In genomic region chr12:64193045-64193444, GRCh38 we compare ENCODE assay signal across 12 cellular contexts. TPM values are rescaled to one million over a fixed set of nuclear protein-coding genes. Genes with fewer than 3 reads are reported as not detected.
DNase-seq lines count a peak whose midpoint lies in the region; ATAC-seq, FAIRE-seq and TF ChIP-seq lines count a peak whose summit lies in the region.
"Had no signal": no experiment of that assay in that cellular context is flagged by ENCODE, and none has a peak within 500 bp of the region (broad histone marks: within the 10 kb centered on the region; RNA-seq: fewer than 3 reads in every experiment).

No MANE protein-coding gene starts in this region.

- H3K27me3 ChIP-seq in sigmoid colon: no peaks in the 10 kb centered on the region
- H3K27me3 ChIP-seq: Peyer's patch, testis had no signal

- DNase-seq in GM12891 (ENCODE audit: insufficient read length, low spot score) (peak; percentile 25), sigmoid colon (no peak), NCI-H187 (lab: John Stamatoyannopoulos, UW) (no peak), COLO668 (lab: John Stamatoyannopoulos, UW; ENCODE audit: unreplicated experiment) (no peak), omental fat pad (ENCODE audit: low spot score) (no peak)
- DNase-seq: NCI-H1930; Peyer's patch; stimulated activated CD4-positive, alpha-beta T cell treated with anti-CD3 and anti-CD28 coated beads, Interleukin-4, amount 100 ng/mL, for 1 hour; testis had no signal

- peaks cover 0 to 16% (median 0%) of the 10 kb centered on the region in 4 donors for H3K36me3 ChIP-seq in sigmoid colon

- no peaks in the 10 kb centered on the region for H3K4me1 ChIP-seq in sigmoid colon
- H3K4me1 ChIP-seq: Peyer's patch, testis had no signal

- intact Hi-C loops in sigmoid colon (cut with DNase I): no loop called here

- TF ChIP-seq POLR2A in GM12891 (IDR thresholded peaks at IDR 0.05; ENCODE audit: low read depth, low read length): no peak
- no peak for TF ChIP-seq POLR2A in sigmoid colon (IDR thresholded peaks at IDR 0.05)

- no peak overlapping the region for H3K27ac ChIP-seq in sigmoid colon
- H3K27ac ChIP-seq: Peyer's patch, testis had no signal

- peak; percentile 66 for FAIRE-seq in GM12891 (lab: Jason Lieb, UNC)

- WGBS in sigmoid colon, 2 donors: 80 to 92% methylated on average over 3 of the region's 3 CpGs

- TF ChIP-seq EP300 in sigmoid colon (IDR thresholded peaks at IDR 0.05): no peak

- no peak for TF ChIP-seq CTCF in sigmoid colon (IDR thresholded peaks at IDR 0.05)
- TF ChIP-seq CTCF in omental fat pad (IDR thresholded peaks at IDR 0.05): no peak

- H3K4me3 ChIP-seq in sigmoid colon: no peak overlapping the region
- H3K4me3 ChIP-seq: Peyer's patch, testis had no signal

- no peaks in the 10 kb centered on the region for H3K9me3 ChIP-seq in sigmoid colon
- H3K9me3 ChIP-seq: Peyer's patch, testis had no signal

- ATAC-seq in GM19035 (IDR thresholded peaks at IDR 0.05; ENCODE audit: unreplicated experiment): peak; percentile 93
- ATAC-seq in HG02588 (IDR thresholded peaks at IDR 0.05; ENCODE audit: unreplicated experiment): peak; percentile 96
- ATAC-seq in HG03378 (IDR thresholded peaks at IDR 0.05; ENCODE audit: unreplicated experiment): peak; percentile 98
- no peak for ATAC-seq in omental fat pad (ENCODE audit: low FRiP score)

TF ChIP-seq in GM12891, 5 proteins besides CTCF, POLR2A, EP300 and RAD21:
- no peak for TF ChIP-seq SPI1 (IDR thresholded peaks at IDR 0.05; ENCODE audit: low read depth, low read length)
- TF ChIP-seq TAF1 (IDR thresholded peaks at IDR 0.05; ENCODE audit: low read depth, low read length): no peak
- TF ChIP-seq PAX5 (IDR thresholded peaks at IDR 0.05; ENCODE audit: insufficient read depth, low read length, severe bottlenecking): no peak
- TF ChIP-seq POU2F2 (IDR thresholded peaks at IDR 0.05; ENCODE audit: low read depth, low read length): no peak
- no peak for TF ChIP-seq POLR2AphosphoS5 (IDR thresholded peaks at IDR 0.05; ENCODE audit: low read depth, low read length)

RNA-seq across cellular contexts. Expression of gene KICS2, which starts 29.1 kb away (rescaled TPM):
- polyA plus RNA-seq in GM12891 (2012; ENCODE audit: low read depth, missing spikeins): 4.3 TPM
- total RNA-seq in sigmoid colon: 10 to 100 TPM in 1 of 4 donors, 1 to 10 TPM in 3; 3.6 to 10.7 (median 7.7) TPM
- 1 to 10 TPM; 1.8 to 4.8 (median 4.4) TPM for polyA plus RNA-seq in sigmoid colon
- total RNA-seq in omental fat pad: 10 to 100 TPM in 2 of 4 donors, 1 to 10 TPM in 2; 8.8 to 15.9 (median 10.4) TPM
